1 cellular context compared by ENCODE assay signal in genomic region chrX:9534686-9535085, GRCh38.
TF ChIP-seq lines count a peak whose summit lies in the region.

No MANE protein-coding gene starts in this region.

TF ChIP-seq in GM23338, 12 proteins besides CTCF, POLR2A, EP300 and RAD21 (continued from another document):
- TF ChIP-seq, protein P1, sequence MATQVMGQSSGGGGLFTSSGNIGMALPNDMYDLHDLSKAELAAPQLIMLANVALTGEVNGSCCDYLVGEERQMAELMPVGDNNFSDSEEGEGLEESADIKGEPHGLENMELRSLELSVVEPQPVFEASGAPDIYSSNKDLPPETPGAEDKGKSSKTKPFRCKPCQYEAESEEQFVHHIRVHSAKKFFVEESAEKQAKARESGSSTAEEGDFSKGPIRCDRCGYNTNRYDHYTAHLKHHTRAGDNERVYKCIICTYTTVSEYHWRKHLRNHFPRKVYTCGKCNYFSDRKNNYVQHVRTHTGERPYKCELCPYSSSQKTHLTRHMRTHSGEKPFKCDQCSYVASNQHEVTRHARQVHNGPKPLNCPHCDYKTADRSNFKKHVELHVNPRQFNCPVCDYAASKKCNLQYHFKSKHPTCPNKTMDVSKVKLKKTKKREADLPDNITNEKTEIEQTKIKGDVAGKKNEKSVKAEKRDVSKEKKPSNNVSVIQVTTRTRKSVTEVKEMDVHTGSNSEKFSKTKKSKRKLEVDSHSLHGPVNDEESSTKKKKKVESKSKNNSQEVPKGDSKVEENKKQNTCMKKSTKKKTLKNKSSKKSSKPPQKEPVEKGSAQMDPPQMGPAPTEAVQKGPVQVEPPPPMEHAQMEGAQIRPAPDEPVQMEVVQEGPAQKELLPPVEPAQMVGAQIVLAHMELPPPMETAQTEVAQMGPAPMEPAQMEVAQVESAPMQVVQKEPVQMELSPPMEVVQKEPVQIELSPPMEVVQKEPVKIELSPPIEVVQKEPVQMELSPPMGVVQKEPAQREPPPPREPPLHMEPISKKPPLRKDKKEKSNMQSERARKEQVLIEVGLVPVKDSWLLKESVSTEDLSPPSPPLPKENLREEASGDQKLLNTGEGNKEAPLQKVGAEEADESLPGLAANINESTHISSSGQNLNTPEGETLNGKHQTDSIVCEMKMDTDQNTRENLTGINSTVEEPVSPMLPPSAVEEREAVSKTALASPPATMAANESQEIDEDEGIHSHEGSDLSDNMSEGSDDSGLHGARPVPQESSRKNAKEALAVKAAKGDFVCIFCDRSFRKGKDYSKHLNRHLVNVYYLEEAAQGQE (IDR thresholded peaks at IDR 0.05; ENCODE audit: unreplicated experiment): no peak
- no peak for TF ChIP-seq ZNF114 (CRISPR knock-in tag; IDR thresholded peaks at IDR 0.05)
- TF ChIP-seq EZH2 (IDR thresholded peaks at IDR 0.05; ENCODE audit: low read depth, unreplicated experiment): no peak
- TF ChIP-seq ZNF331 (CRISPR knock-in tag; IDR thresholded peaks at IDR 0.05; ENCODE audit: low read depth): no peak
- TF ChIP-seq NANOG (IDR thresholded peaks at IDR 0.05; ENCODE audit: borderline replicate concordance): no peak
- TF ChIP-seq JUNB (IDR thresholded peaks at IDR 0.05; ENCODE audit: unreplicated experiment): no peak
